ENCODE assay signal across 16 cellular contexts in genomic region chr10:60387531-60387930, GRCh38. TPM values are rescaled to one million over a fixed set of nuclear protein-coding genes. Genes with fewer than 3 reads are reported as not detected.
A peak's percentile ranks its signal among the peaks of the same experiment; 100 is the strongest.
DNase-seq lines count a peak whose midpoint lies in the region; ATAC-seq, FAIRE-seq and TF ChIP-seq lines count a peak whose summit lies in the region.
"Had no signal": no experiment of that assay in that cellular context is flagged by ENCODE, and none has a peak within 500 bp of the region (broad histone marks: within the 10 kb centered on the region; RNA-seq: fewer than 3 reads in every experiment).

No MANE protein-coding gene starts in this region.

- peaks cover 44% of the 10 kb centered on the region for H3K4me1 Mint-ChIP-seq in neural crest cell
- H3K4me1 Mint-ChIP-seq in CD4-positive, alpha-beta T cell (ENCODE audit: low read depth): peaks cover 23% of the 10 kb centered on the region

- no peaks in the 10 kb centered on the region for H3K9me3 Mint-ChIP-seq in neural crest cell
- H3K9me3 Mint-ChIP-seq in CD4-positive, alpha-beta T cell: no peaks in the 10 kb centered on the region
- H3K9me3 Mint-ChIP-seq: activated naive CD4-positive, alpha-beta T cell treated with anti-CD3 and anti-CD28 coated beads, Interleukin-2, amount 50 U/mL, for 24 hours had no signal

- no peak for TF ChIP-seq CTCF in neural crest cell (conservative IDR thresholded peaks at IDR 0.05)
- no peak for TF ChIP-seq CTCF in CD4-positive, alpha-beta T cell (IDR thresholded peaks at IDR 0.05)
- no peak for TF ChIP-seq CTCF in left lung (IDR thresholded peaks at IDR 0.05)

- H3K4me3 ChIP-seq in left lung: no peak overlapping the region
- H3K4me3 ChIP-seq: upper lobe of right lung had no signal

- H3K36me3 Mint-ChIP-seq in neural crest cell (ENCODE audit: low read depth): no peaks in the 10 kb centered on the region
- H3K36me3 Mint-ChIP-seq in CD4-positive, alpha-beta T cell (ENCODE audit: low read depth): peaks cover 20% of the 10 kb centered on the region

- POLR2A ChIA-PET in CD4-positive, alpha-beta T cell (lab: Charles Lee): no interaction called here

- CTCF ChIA-PET in CD4-positive, alpha-beta T cell (lab: Charles Lee): no interaction called here

- intact Hi-C loops in CD4-positive, alpha-beta T cell (cut with DNase I, micrococcal nuclease): no loop called here
- intact Hi-C loops in left lung (cut with DNase I): no loop called here

- H3K27me3 ChIP-seq in CD4-positive, alpha-beta T cell (ENCODE audit: control insufficient read depth, insufficient read depth, low read length): no peaks in the 10 kb centered on the region
- H3K27me3 ChIP-seq in left lung: no peaks in the 10 kb centered on the region
- H3K27me3 ChIP-seq: upper lobe of right lung had no signal

- DNase-seq in DMS153 treated with DMSO at 0.1 percent for 48 hours (lab: John Stamatoyannopoulos, UW; ENCODE audit: unreplicated experiment) (peak; percentile 52), NCI-H2081 treated with DMSO at 0.1 percent for 48 hours (lab: John Stamatoyannopoulos, UW) (peak; percentile 88), caudate nucleus (lab: John Stamatoyannopoulos, UW) (peak in 1 of 61 donors; percentile 58), neural crest cell (ENCODE audit: low read depth, low spot score) (no peak), RCC 7860 (ENCODE audit: low spot score) (no peak), left lung (no peak), NCI-H1436 (lab: John Stamatoyannopoulos, UW) (no peak)
- DNase-seq in CD4-positive, alpha-beta T cell: no peak
- DNase-seq: activated T-cell treated with anti-CD3 and anti-CD28 coated beads for 4 hours; effector CD8-positive, alpha-beta T cell; NCI-H524 treated with DMSO at 0.1 percent for 48 hours; stimulated activated CD4-positive, alpha-beta T cell treated with anti-CD3 and anti-CD28 coated beads, Interleukin-4, amount 100 ng/mL, for 4 hours; T-helper 17 cell; upper lobe of right lung had no signal

- peak overlapping the region; percentile 73 for H3K27ac ChIP-seq in caudate nucleus (ENCODE audit: low read depth, low read length)
- no peak overlapping the region for H3K27ac ChIP-seq in CD4-positive, alpha-beta T cell (ENCODE audit: low read depth, low read length)
- H3K27ac ChIP-seq in left lung: no peak overlapping the region
- H3K27ac ChIP-seq: upper lobe of right lung had no signal

- H3K36me3 ChIP-seq in left lung: no peaks in the 10 kb centered on the region
- H3K36me3 ChIP-seq: upper lobe of right lung had no signal

- no peak for FAIRE-seq in RCC 7860 (lab: Jason Lieb, UNC)
- FAIRE-seq: bronchial epithelial cell had no signal

- H3K4me3 Mint-ChIP-seq in neural crest cell: peak overlapping the region; percentile 13
- no peak overlapping the region for H3K4me3 Mint-ChIP-seq in CD4-positive, alpha-beta T cell
- H3K4me3 Mint-ChIP-seq: activated naive CD4-positive, alpha-beta T cell treated with anti-CD3 and anti-CD28 coated beads, Interleukin-2, amount 50 U/mL, for 24 hours; T-helper 17 cell had no signal

- no peaks in the 10 kb centered on the region for H3K9me3 ChIP-seq in CD4-positive, alpha-beta T cell (ENCODE audit: control insufficient read depth, low read length)
- no peaks in the 10 kb centered on the region for H3K9me3 ChIP-seq in left lung
- H3K9me3 ChIP-seq: upper lobe of right lung had no signal

- H3K27me3 Mint-ChIP-seq in neural crest cell (ENCODE audit: low read depth): no peaks in the 10 kb centered on the region
- no peaks in the 10 kb centered on the region for H3K27me3 Mint-ChIP-seq in CD4-positive, alpha-beta T cell
- H3K27me3 Mint-ChIP-seq: activated naive CD4-positive, alpha-beta T cell treated with anti-CD3 and anti-CD28 coated beads, Interleukin-2, amount 50 U/mL, for 24 hours; T-helper 17 cell had no signal

- no peak for ATAC-seq in CD4-positive, alpha-beta T cell (ENCODE audit: poor library complexity)
- ATAC-seq in left lung: no peak
- ATAC-seq: T-helper 17 cell, upper lobe of right lung had no signal

- peaks cover 0 to 5% of the 10 kb centered on the region in 2 donors for H3K4me1 ChIP-seq in left lung

- H3K27ac Mint-ChIP-seq in neural crest cell (ENCODE audit: unreplicated experiment): peak overlapping the region; percentile 2
- H3K27ac Mint-ChIP-seq in CD4-positive, alpha-beta T cell: no peak overlapping the region
- H3K27ac Mint-ChIP-seq: activated naive CD4-positive, alpha-beta T cell treated with anti-CD3 and anti-CD28 coated beads, Interleukin-2, amount 50 U/mL, for 24 hours; T-helper 17 cell had no signal

RNA-seq across cellular contexts. Expression of gene ANK3, which starts 2.1 kb away (rescaled TPM):
- 44.6 and 45.2 TPM in 2 replicates for total RNA-seq in neural crest cell
- total RNA-seq in CD4-positive, alpha-beta T cell: 10 to 100 TPM; 60.5 to 61.9 TPM
- 10 to 100 TPM; 63.7 to 74.1 TPM for total RNA-seq in left lung

Comparison
In these comparisons a context has a peak if more than half of its experiments do, and no peak if none do; other contexts are left out.
1. DNase-seq: peak in DMS153 treated with DMSO at 0.1 percent for 48 hours (single experiment) and NCI-H2081 treated with DMSO at 0.1 percent for 48 hours (single experiment); none in neural crest cell (single experiment), RCC 7860 (single experiment), CD4-positive, alpha-beta T cell (0 of 10), left lung (0 of 2) and NCI-H1436 (single experiment).